8 cellular contexts compared by ENCODE assay signal in the genomic region with DNA sequence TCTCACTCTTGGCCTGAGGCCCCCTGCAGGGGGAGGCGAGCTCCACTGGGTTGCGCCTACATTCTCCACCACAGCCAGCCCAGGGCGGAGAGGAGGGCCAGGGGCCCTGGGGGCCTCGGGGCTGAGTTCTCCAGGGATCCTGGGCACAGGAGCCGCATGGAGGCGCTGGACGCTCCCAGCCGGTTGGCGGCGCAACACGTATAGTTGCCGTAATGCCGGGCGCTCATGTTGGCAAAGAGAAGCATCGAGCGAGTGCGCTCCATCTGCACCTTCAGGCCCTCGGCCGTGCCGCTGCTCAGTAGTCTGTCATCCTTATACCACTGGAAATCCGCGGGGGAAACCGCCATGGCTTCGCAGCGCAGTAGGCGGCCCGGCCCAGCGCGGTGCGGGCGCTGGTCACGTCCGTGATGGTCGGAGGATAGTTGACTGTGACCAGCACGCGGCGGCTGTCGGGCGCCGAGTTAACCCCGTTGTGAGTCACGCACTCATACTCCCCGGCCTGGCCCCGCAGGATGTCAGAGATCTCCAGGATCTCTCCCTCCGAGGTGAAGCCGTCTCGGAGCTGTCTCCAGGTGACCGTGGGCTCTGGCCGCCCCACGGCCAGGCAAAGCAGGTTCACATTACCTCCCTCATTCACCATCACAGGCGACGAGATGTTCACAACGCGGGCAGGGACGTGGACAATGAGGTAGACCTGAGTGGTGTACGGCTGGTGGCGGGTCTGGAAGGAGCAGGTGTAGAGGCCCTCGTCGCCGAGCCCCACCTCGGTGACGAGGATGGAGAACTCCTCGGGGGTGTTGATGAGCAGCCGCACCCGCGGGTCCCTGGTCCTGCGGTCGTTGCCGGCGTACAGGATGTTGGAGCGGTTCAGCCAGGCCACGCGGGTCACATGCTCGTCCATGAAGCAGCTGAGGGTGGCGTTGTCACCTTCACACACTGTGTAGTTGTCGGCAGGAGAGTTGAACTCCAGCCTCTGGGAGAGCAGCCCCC. TPM values are rescaled to one million over a fixed set of nuclear protein-coding genes. Genes with fewer than 3 reads are reported as not detected.
DNase-seq lines count a peak whose midpoint lies in the region; ATAC-seq, FAIRE-seq and TF ChIP-seq lines count a peak whose summit lies in the region.
"Not testable (repeated sequence)": the region's sequence is repeated elsewhere in the genome, so short reads cannot be mapped to it uniquely, and the experiment has no call there.

No MANE protein-coding gene starts in this region.

- DNase-seq in NCI-H748 (lab: John Stamatoyannopoulos, UW; ENCODE audit: unreplicated experiment) (peak; percentile 72), upper lobe of right lung (peak; percentile 66)
- DNase-seq in activated CD8-positive, alpha-beta memory T cell treated with anti-CD3 and anti-CD28 coated beads for 24 hours, result peak; percentile 78
- DNase-seq in GM12878 (ENCODE audit: low read depth, low spot score), result not testable (repeated sequence)
- peak; percentile 49 for DNase-seq in stimulated activated CD4-positive, alpha-beta T cell treated with anti-CD3 and anti-CD28 coated beads, Interleukin-15, amount 100 ng/mL, for 24 hours

- TF ChIP-seq EP300 in GM12878 (IDR thresholded peaks at IDR 0.05; ENCODE audit: borderline replicate concordance in 1 of 2, control insufficient read depth in 1 of 2, low read depth in 2 of 2, low read length in 2 of 2); gastroesophageal sphincter (IDR thresholded peaks at IDR 0.05): not testable (repeated sequence)

- H3K4me3 ChIP-seq in GM08714 (ENCODE audit: low read length), result peak overlapping the region; percentile 11; the same call in 1 of the 2 replicates
- H3K4me3 ChIP-seq in GM12878, result not testable (repeated sequence)
- H3K4me3 ChIP-seq in gastroesophageal sphincter, result peak overlapping the region; percentile 18 to 57
- peak overlapping the region; percentile 16 for H3K4me3 ChIP-seq in mononuclear cell (ENCODE audit: low read length)
- H3K4me3 ChIP-seq in upper lobe of right lung, result peak overlapping the region; percentile 49

- not testable (repeated sequence) for H3K9me3 ChIP-seq in GM12878 (replicated peaks; ENCODE audit: control insufficient read depth, insufficient read depth, low read length); gastroesophageal sphincter; mononuclear cell (ENCODE audit: low read depth, low read length); upper lobe of right lung

- not testable (repeated sequence) for TF ChIP-seq POLR2A in GM12878 (IDR thresholded peaks at IDR 0.05; ENCODE audit: low read depth, low read length); gastroesophageal sphincter (IDR thresholded peaks at IDR 0.05)

- intact Hi-C loops in GM12878 (cut with micrococcal nuclease; ENCODE audit: unreplicated experiment), result loop anchor here (10.0 kb wide), 1 partner anchor 265 kb away; no protein-coding TSS in a partner anchor
- intact Hi-C loops in upper lobe of right lung (cut with DNase I), result not testable (repeated sequence)

- H3K79me2 ChIP-seq in GM12878 (ENCODE audit: control insufficient read depth, insufficient read depth, low read length), result not testable (repeated sequence)

- not testable (repeated sequence) for H3K27me3 ChIP-seq in GM12878 (replicated peaks in 1 of 2; ENCODE audit: control insufficient read depth in 2 of 2, insufficient read depth in 2 of 2, low read length in 1 of 2); gastroesophageal sphincter; upper lobe of right lung
- H3K27me3 ChIP-seq in mononuclear cell (ENCODE audit: insufficient read depth, low read length), result peaks cover 28% of the 10 kb centered on the region

- peak overlapping the region; percentile 23; the same call in 1 of the 2 replicates for H2AFZ ChIP-seq in GM12878 (ENCODE audit: control insufficient read depth, low read depth, low read length)

- 41% methylated on average over 74 of the region's 76 CpGs for WGBS in GM12878 (ENCODE audit: insufficient coverage, insufficient replicate concordance, low lambda C conversion rate, missing lambda C conversion rate)
- WGBS in gastroesophageal sphincter (ENCODE audit: low coverage in 1 of 2), 2 donors, result no CpG with 5 or more reads among the region's 76 CpGs

- not testable (repeated sequence) for TF ChIP-seq RAD21 in GM12878 (IDR thresholded peaks at IDR 0.05; ENCODE audit: insufficient read depth, low read depth, low read length)

- FAIRE-seq in GM12878 (lab: Jason Lieb, UNC), result not testable (repeated sequence)

- not testable (repeated sequence) for H3K36me3 ChIP-seq in GM12878 (ENCODE audit: control insufficient read depth in 2 of 2, insufficient read depth in 2 of 2, low read length in 1 of 2); gastroesophageal sphincter; upper lobe of right lung

- RAD21 ChIA-PET in GM12878 (lab: Charles Lee; ENCODE audit: unreplicated experiment), result not testable (repeated sequence)

- CTCF ChIA-PET in GM12878 (lab: Yijun Ruan, JAX), result not testable (repeated sequence)

- H3K4me2 ChIP-seq in GM12878 (ENCODE audit: control insufficient read depth, insufficient read depth), result not testable (repeated sequence)

- not testable (repeated sequence) for H3K27ac ChIP-seq in GM12878 (ENCODE audit: control insufficient read depth, insufficient read depth); upper lobe of right lung
- H3K27ac ChIP-seq in gastroesophageal sphincter, result peak overlapping the region in 1 of 4 donors; percentile 65

- H3K4me1 ChIP-seq in GM12878 (ENCODE audit: control insufficient read depth, insufficient read depth, low read length); mononuclear cell (ENCODE audit: insufficient read depth, low read length); upper lobe of right lung: not testable (repeated sequence)
- H3K4me1 ChIP-seq in gastroesophageal sphincter, result peaks cover 0 to 22% (median 0%) of the 10 kb centered on the region in 3 donors

- SMC1A ChIA-PET in GM12878 (lab: Charles Lee; ENCODE audit: uncharacterized antibody, unreplicated experiment), result not testable (repeated sequence)

- H4K20me1 ChIP-seq in GM12878 (ENCODE audit: control insufficient read depth, insufficient read depth), result not testable (repeated sequence)

- POLR2A ChIA-PET in GM12878 (lab: Charles Lee), result not testable (repeated sequence)

- in situ Hi-C loops in GM12878 (cut with MboI), result not testable (repeated sequence)

- ATAC-seq in GM12878, result not testable (repeated sequence)
- ATAC-seq in gastroesophageal sphincter, result peak; percentile 61
- ATAC-seq in upper lobe of right lung, result peak; percentile 57

- not testable (repeated sequence) for BruUV-seq in GM12878 (replicated peaks; lab: Mats Ljungman, UMichigan)

- not testable (repeated sequence) for TF ChIP-seq CTCF in GM12878 (IDR thresholded peaks at IDR 0.05 in 2 of 3, conservative IDR thresholded peaks at IDR 0.05 in 1 of 3; ENCODE audit: control insufficient read depth in 2 of 3, extremely low read depth in 1 of 3, insufficient read depth in 1 of 3, low read depth in 3 of 3, low read length in 3 of 3)
- TF ChIP-seq CTCF in gastroesophageal sphincter (IDR thresholded peaks at IDR 0.05) (peak in 3 of 4 experiments; percentile 34 to 64 (median 35)), upper lobe of right lung (IDR thresholded peaks at IDR 0.05) (peak; percentile 32)

- H3K9ac ChIP-seq in GM12878 (ENCODE audit: control insufficient read depth, insufficient read depth, low read length), result not testable (repeated sequence)

RNA-seq across cellular contexts. Expression of a gene that starts 6.8 kb away (rescaled TPM):
- 109 and 123 TPM in 2 replicates for total RNA-seq in GM12878 (2013; cell fraction: nucleolus; rRNA removed)
- total RNA-seq in GM12878 (2014; rRNA removed) (8.1 and 8.5 TPM in 2 replicates), GM12878 (2014; rRNA removed; fragmentation: Illumina TruSeq; extraction: Trizol) (13.6 and 16.7 TPM in 2 replicates), GM12878 (2021) (8.0 TPM in 2 replicates), gastroesophageal sphincter (10 to 100 TPM in 1 of 4 donors, 1 to 10 TPM in 3; 6.8 to 18.5 (median 9.7) TPM), mononuclear cell (16.7 TPM), upper lobe of right lung (17.3 TPM)
- polyA plus RNA-seq in GM12878 (2011; ENCODE audit: low read depth), result 2.1 TPM
- polyA plus RNA-seq in GM12878 (2011; rRNA removed) (5.9 and 10.4 TPM in 2 replicates), GM12878 (2014; fragmentation: Illumina TruSeq; extraction: Trizol) (7.6 and 11.5 TPM in 2 replicates), GM12878 (2014; fragmentation: Nextera tagmentation; extraction: Ambion mirVana) (1 to 10 TPM; 5.0 to 6.2 TPM), GM12878 (2014; rRNA removed) (5.1 and 6.0 TPM in 2 replicates), GM12878 (2016; fragmentation: Nextera tagmentation; extraction: Ambion mirVana) (10 to 100 TPM; 10.9 to 12.1 TPM)
- 1.5 and 2.1 TPM in 2 replicates for polyA plus RNA-seq in GM12878 (2011; cell fraction: cytosol; rRNA removed)
- 6.5 and 6.8 TPM in 2 replicates for polyA plus RNA-seq in GM12878 (2011; cell fraction: nucleus; rRNA removed)
- 3.5 and 4.9 TPM in 2 replicates for polyA plus RNA-seq in GM12878 (2012)
- 4.2 and 4.8 TPM in 2 replicates for polyA minus RNA-seq in GM12878 (2011; rRNA and poly(A)+ RNA removed)
- polyA minus RNA-seq in GM12878 (2011; cell fraction: cytosol; rRNA and poly(A)+ RNA removed), result 2.5 and 4.0 TPM in 2 replicates
- polyA minus RNA-seq in GM12878 (2011; cell fraction: nucleus; rRNA and poly(A)+ RNA removed), result 6.9 and 12.9 TPM in 2 replicates
